In genomic region chr3:13012228-13012691, GRCh38 we compare ENCODE assay signal across 8 cellular contexts.
DNase-seq lines count a peak whose midpoint lies in the region; ATAC-seq, FAIRE-seq and TF ChIP-seq lines count a peak whose summit lies in the region.

No MANE protein-coding gene starts in this region.

- H3K27ac Mint-ChIP-seq in CD14-positive monocyte, result peak overlapping the region; percentile 99 to 100 (median 100)

- H3K4me3 Mint-ChIP-seq in CD14-positive monocyte, result peak overlapping the region; percentile 86 to 95

- WGBS in small intestine, 3 donors, result 47 to 63% (median 49%) methylated on average over 5 of the region's 5 CpGs

- DNase-seq in CD14-positive monocyte (ENCODE audit: low spot score) (peak; percentile 97), small intestine (peak; percentile 22), DMS53 treated with DMSO at 0.1 percent for 48 hours (lab: John Stamatoyannopoulos, UW; ENCODE audit: unreplicated experiment) (no peak)
- DNase-seq in activated CD4-positive, alpha-beta T cell treated with anti-CD3 and anti-CD28 coated beads for 48 hours, result peak; percentile 74

- H3K36me3 Mint-ChIP-seq in CD14-positive monocyte, result peaks cover 49 to 56% of the 10 kb centered on the region in 2 donors

- no peak for FAIRE-seq in small intestine (lab: Jason Lieb, UNC)

- H3K4me1 Mint-ChIP-seq in CD14-positive monocyte, result peaks cover 80% of the 10 kb centered on the region

- H3K27me3 Mint-ChIP-seq in CD14-positive monocyte (ENCODE audit: low read depth in 3 of 3), result peaks cover 0 to 7% (median 0%) of the 10 kb centered on the region in 3 donors

- intact Hi-C loops in CD14-positive monocyte (cut with micrococcal nuclease), result loop anchor here (2.0 to 5.0 kb wide), 2 partner anchors 13 to 35 kb away; no protein-coding TSS in a partner anchor

- no peaks in the 10 kb centered on the region for H3K27me3 ChIP-seq in small intestine (ENCODE audit: control insufficient read depth in 2 of 2, insufficient read depth in 2 of 2, low read length in 2 of 2)

- no peak overlapping the region for H3K4me3 ChIP-seq in small intestine (ENCODE audit: low read depth in 1 of 2, low read length in 2 of 2)

- peak overlapping the region; percentile 59 to 94 for H3K27ac ChIP-seq in small intestine (ENCODE audit: low read depth in 1 of 2, low read length in 1 of 2)

- TF ChIP-seq CTCF in CD14-positive monocyte (IDR thresholded peaks at IDR 0.05), result no peak

- peaks cover 0 to 3% of the 10 kb centered on the region in 2 donors for H3K4me1 ChIP-seq in small intestine (ENCODE audit: control insufficient read depth in 2 of 2, insufficient read depth in 1 of 2, low read depth in 1 of 2, low read length in 1 of 2)

- no peaks in the 10 kb centered on the region for H3K9me3 ChIP-seq in small intestine (ENCODE audit: control insufficient read depth, low read depth)

- ATAC-seq in GM19438 (IDR thresholded peaks at IDR 0.05; ENCODE audit: low read depth, unreplicated experiment), result peak; percentile 28
- ATAC-seq in HG03571 (IDR thresholded peaks at IDR 0.05; ENCODE audit: unreplicated experiment), result peak; percentile 36
- ATAC-seq in esophagus mucosa, result peak; percentile 40
- ATAC-seq in HG02970 (IDR thresholded peaks at IDR 0.05; ENCODE audit: low FRiP score, unreplicated experiment), result no peak

- H3K9me3 Mint-ChIP-seq in CD14-positive monocyte, result peaks cover 0 to 3% (median 0%) of the 10 kb centered on the region in 7 donors

- no peaks in the 10 kb centered on the region for H3K36me3 ChIP-seq in small intestine (ENCODE audit: control insufficient read depth in 2 of 2, insufficient read depth in 2 of 2, low read length in 2 of 2)
